8 cellular contexts compared by ENCODE assay signal in the genomic region with DNA sequence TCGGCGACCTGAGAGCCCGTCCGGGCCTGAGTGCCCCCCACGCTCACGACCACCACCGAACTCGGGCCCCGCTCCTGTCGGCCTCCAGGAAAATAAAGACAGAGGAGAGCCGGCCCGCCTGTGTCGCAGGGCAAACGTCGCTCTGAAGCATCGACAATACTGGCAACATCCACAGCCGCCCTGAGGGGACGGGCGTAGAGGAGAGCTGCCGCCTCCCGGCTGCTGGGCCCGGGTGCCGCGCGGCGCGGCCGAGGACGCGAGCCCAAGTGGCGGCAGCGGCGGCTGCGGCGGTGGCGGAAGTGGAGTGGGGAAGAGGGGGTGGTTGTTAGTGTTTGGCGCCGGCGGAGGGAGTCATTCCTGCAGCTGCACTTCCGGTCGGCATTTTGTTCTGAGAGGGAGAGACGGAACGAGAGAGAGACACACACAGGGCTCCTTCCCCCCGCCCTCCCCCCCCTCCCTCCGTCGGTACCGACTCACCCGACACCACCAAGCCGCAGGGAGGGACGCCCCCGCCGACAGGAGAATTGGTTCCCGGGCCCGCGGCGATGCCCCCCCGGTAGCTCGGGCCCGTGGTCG. TPM values are rescaled to one million over a fixed set of nuclear protein-coding genes. Genes with fewer than 3 reads are reported as not detected.
DNase-seq lines count a peak whose midpoint lies in the region; ATAC-seq and TF ChIP-seq lines count a peak whose summit lies in the region.

A gene with protein sequence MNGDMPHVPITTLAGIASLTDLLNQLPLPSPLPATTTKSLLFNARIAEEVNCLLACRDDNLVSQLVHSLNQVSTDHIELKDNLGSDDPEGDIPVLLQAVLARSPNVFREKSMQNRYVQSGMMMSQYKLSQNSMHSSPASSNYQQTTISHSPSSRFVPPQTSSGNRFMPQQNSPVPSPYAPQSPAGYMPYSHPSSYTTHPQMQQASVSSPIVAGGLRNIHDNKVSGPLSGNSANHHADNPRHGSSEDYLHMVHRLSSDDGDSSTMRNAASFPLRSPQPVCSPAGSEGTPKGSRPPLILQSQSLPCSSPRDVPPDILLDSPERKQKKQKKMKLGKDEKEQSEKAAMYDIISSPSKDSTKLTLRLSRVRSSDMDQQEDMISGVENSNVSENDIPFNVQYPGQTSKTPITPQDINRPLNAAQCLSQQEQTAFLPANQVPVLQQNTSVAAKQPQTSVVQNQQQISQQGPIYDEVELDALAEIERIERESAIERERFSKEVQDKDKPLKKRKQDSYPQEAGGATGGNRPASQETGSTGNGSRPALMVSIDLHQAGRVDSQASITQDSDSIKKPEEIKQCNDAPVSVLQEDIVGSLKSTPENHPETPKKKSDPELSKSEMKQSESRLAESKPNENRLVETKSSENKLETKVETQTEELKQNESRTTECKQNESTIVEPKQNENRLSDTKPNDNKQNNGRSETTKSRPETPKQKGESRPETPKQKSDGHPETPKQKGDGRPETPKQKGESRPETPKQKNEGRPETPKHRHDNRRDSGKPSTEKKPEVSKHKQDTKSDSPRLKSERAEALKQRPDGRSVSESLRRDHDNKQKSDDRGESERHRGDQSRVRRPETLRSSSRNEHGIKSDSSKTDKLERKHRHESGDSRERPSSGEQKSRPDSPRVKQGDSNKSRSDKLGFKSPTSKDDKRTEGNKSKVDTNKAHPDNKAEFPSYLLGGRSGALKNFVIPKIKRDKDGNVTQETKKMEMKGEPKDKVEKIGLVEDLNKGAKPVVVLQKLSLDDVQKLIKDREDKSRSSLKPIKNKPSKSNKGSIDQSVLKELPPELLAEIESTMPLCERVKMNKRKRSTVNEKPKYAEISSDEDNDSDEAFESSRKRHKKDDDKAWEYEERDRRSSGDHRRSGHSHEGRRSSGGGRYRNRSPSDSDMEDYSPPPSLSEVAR (N-terminal part only) (plus strand): TSS at position 381 of the 576 bp plus-strand sequence. CDS start 76,928 bp downstream, outside the sequence.

- ATAC-seq in HG02870 (IDR thresholded peaks at IDR 0.05; ENCODE audit: unreplicated experiment) (peak; percentile 56), left cardiac atrium (peak; percentile 90 to 92)

- H3K27me3 ChIP-seq in adrenal gland (no peaks in the 10 kb centered on the region), prostate gland (replicated peaks; ENCODE audit: insufficient read depth) (no peaks in the 10 kb centered on the region)

- no peak for TF ChIP-seq CTCF in GM13976 (IDR thresholded peaks at IDR 0.05; ENCODE audit: borderline replicate concordance, control extremely low read depth, extremely low read depth, insufficient read depth, missing control alignments)
- TF ChIP-seq CTCF in adrenal gland (IDR thresholded peaks at IDR 0.05) = peak in 1 of 6 experiments; percentile 14
- peak in 1 of 4 experiments; percentile 17 for TF ChIP-seq CTCF in prostate gland (IDR thresholded peaks at IDR 0.05)

- intact Hi-C loops in adrenal gland (cut with DNase I) (loop anchor here (5.0 to 10.0 kb wide), 3 partner anchors 68 to 134 kb away; no protein-coding TSS in a partner anchor), left cardiac atrium (cut with DNase I) (loop anchor here (5.0 to 10.0 kb wide), 2 partner anchors 66 to 68 kb away; no protein-coding TSS in a partner anchor), prostate gland (cut with DNase I) (loop anchor here (5.0 to 10.0 kb wide), 3 partner anchors 68 to 134 kb away; no protein-coding TSS in a partner anchor)

- DNase-seq in GM13976 (ENCODE audit: low spot score) (peak; percentile 89), NCI-H146 (lab: John Stamatoyannopoulos, UW) (peak; percentile 94), T-helper 1 cell (peak; percentile 83 to 93 (median 89)), adrenal gland (peak; percentile 90 to 95 (median 94)), left cardiac atrium (peak; percentile 92), prostate gland (ENCODE audit: low spot score) (peak; percentile 94), ureter (ENCODE audit: low spot score) (peak; percentile 95)

- in situ Hi-C loops in GM13976 (cut with MboI; ENCODE audit: low sequenced_read_pairs, unreplicated experiment) = loop anchor here (10.0 kb wide), 1 partner anchor 142 kb away; no protein-coding TSS in a partner anchor

- no peaks in the 10 kb centered on the region for H3K9me3 ChIP-seq in adrenal gland (replicated peaks in 1 of 3)
- no peaks in the 10 kb centered on the region for H3K9me3 ChIP-seq in prostate gland

- H3K27ac ChIP-seq in adrenal gland (peak within 1 kb of the TSS; percentile 91 to 99 (median 97)), prostate gland (peak within 1 kb of the TSS; percentile 91 to 98)

- TF ChIP-seq POLR2A in adrenal gland (IDR thresholded peaks at IDR 0.05) (peak; percentile 93 to 94), prostate gland (IDR thresholded peaks at IDR 0.05) (peak; percentile 80)

- H3K4me3 ChIP-seq in adrenal gland (peak within 1 kb of the TSS; percentile 60 to 97 (median 78)), prostate gland (peak within 1 kb of the TSS; percentile 86 to 95)

- 0 to 1% (median 1%) methylated on average over 22 to 60 of the region's 60 CpGs; no CpG with 5 or more reads in 1 of the 4 donors for WGBS in adrenal gland, 4 donors
- under 1% methylated on average over 56 of the region's 60 CpGs for WGBS in prostate gland

- H3K36me3 ChIP-seq in adrenal gland (replicated peaks in 1 of 2) (no peaks in the 10 kb centered on the region), prostate gland (no peaks in the 10 kb centered on the region)

- H3K4me1 ChIP-seq in adrenal gland (replicated peaks in 1 of 2) = peaks cover 24 to 50% of the 10 kb centered on the region in 2 donors
- H3K4me1 ChIP-seq in prostate gland (replicated peaks) = no peaks in the 10 kb centered on the region

RNA-seq across cellular contexts. Expression of the gene that starts here (rescaled TPM):
- total RNA-seq in adrenal gland = 10 to 100 TPM; 23.5 to 54.5 (median 45.3) TPM
- 10 to 100 TPM; 15.7 to 27.1 (median 18.7) TPM for polyA plus RNA-seq in adrenal gland
- total RNA-seq in left cardiac atrium = 10 to 100 TPM; 40.2 to 46.6 TPM
- 10 to 100 TPM; 43.2 to 53.6 TPM for total RNA-seq in prostate gland
- total RNA-seq in ureter = 92.7 TPM

Comparison
In these comparisons a context has a peak if more than half of its experiments do, and no peak if none do; other contexts are left out.
1. Peak in every context shown above with its lines: DNase-seq, ATAC-seq, H3K4me3 ChIP-seq and H3K27ac ChIP-seq.